30 cellular contexts compared by ENCODE assay signal in the genomic region with DNA sequence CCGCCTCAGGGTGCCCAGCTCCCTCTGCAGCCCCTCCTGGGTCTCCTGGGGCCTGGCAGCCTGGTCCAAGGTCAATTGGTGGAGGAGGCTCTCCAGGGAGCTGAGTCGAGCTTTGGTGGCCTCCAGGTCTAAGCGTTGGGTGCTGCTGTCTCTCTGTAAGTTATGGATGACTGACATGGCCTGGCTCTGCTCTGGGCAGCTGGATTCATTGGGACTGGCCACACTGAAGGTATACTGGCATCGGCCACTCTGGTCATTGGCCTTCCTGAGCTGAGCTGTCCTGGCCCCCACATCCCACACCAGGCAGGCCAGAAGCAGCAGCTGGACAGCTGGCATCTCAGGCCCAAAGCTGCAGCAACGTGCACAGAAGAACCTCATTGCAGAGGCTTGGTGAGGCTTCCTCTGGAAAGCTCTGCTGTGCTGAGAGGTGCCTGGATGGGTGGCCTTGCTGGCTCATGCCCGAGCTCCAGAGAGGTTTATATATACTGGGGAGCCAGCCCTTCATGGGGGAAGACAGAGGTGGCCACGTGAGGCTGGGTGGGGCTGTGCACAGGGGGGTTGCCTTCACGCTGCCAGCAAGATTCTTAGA. TPM values are rescaled to one million over a fixed set of nuclear protein-coding genes. Genes with fewer than 3 reads are reported as not detected.
DNase-seq lines count a peak whose midpoint lies in the region; ATAC-seq and TF ChIP-seq lines count a peak whose summit lies in the region.
"Had no signal": no experiment of that assay in that cellular context is flagged by ENCODE, and none has a peak within 500 bp of the region (broad histone marks: within the 10 kb centered on the region; RNA-seq: fewer than 3 reads in every experiment).

A gene (minus strand): TSS at position 455 of the 589 bp plus-strand sequence. CDS start 77 bp downstream, at position 378.

- no peak within 1 kb of the TSS for H3K18ac ChIP-seq in H9 (ENCODE audit: insufficient read length, low read depth, low read length)

- no peaks in the 10 kb centered on the region for H3K79me1 ChIP-seq in H9 (ENCODE audit: insufficient read depth, low read depth, low read length, poor library complexity, severe bottlenecking)

- H2BK12ac ChIP-seq in H9 (ENCODE audit: insufficient read length, low read depth, low read length), result no peak within 1 kb of the TSS

- H2BK15ac ChIP-seq in H9 (ENCODE audit: low read depth, low read length), result no peak within 1 kb of the TSS

- no peak within 1 kb of the TSS for H2BK120ac ChIP-seq in H9 (ENCODE audit: low read depth, low read length, poor library complexity, severe bottlenecking)

- H4K8ac ChIP-seq in H9 (replicated peaks; ENCODE audit: insufficient read length, low read depth, low read length), result no peak within 1 kb of the TSS

- peaks cover 4% of the 10 kb centered on the region; the same call in 1 of the 2 replicates for H3K27me3 Mint-ChIP-seq in H9 (ENCODE audit: low read depth)

- no peaks in the 10 kb centered on the region for H3K36me3 Mint-ChIP-seq in H9 (ENCODE audit: insufficient read depth in 1 of 3, low read depth in 3 of 3)
- H3K36me3 Mint-ChIP-seq: IgD-negative memory B cell, WTC11 had no signal

- ATAC-seq in gastroesophageal sphincter, result no peak
- ATAC-seq in lower lobe of right lung, result no peak
- no peak for ATAC-seq in sciatic nerve
- no peak for ATAC-seq in HG03108 (IDR thresholded peaks at IDR 0.05; ENCODE audit: unreplicated experiment)
- ATAC-seq: activated CD8-positive, alpha-beta T cell treated with anti-CD3 and anti-CD28 coated beads for 36 hours; left lobe of liver; mucosa of descending colon; SK-N-SH treated with all-trans-retinoic acid at 6 μM for 48 hours; WTC11 had no signal

- H3K56ac ChIP-seq in H9 (ENCODE audit: insufficient read length, low read depth, low read length), result no peak within 1 kb of the TSS

- TF ChIP-seq CTCF in gastroesophageal sphincter (IDR thresholded peaks at IDR 0.05) (no peak), lower lobe of right lung (IDR thresholded peaks at IDR 0.05) (no peak), uterus (IDR thresholded peaks at IDR 0.05) (no peak), H9 (conservative IDR thresholded peaks at IDR 0.05) (no peak)

- no peak within 1 kb of the TSS for H3K4ac ChIP-seq in H9 (ENCODE audit: low read depth, low read length)

- H3K27ac ChIP-seq in gastroesophageal sphincter (peak within 1 kb of the TSS; percentile 78 to 96 (median 86)), lower lobe of right lung (peak within 1 kb of the TSS; percentile 79), uterus (peak within 1 kb of the TSS; percentile 87 to 93), H9 (ENCODE audit: insufficient read length, low read depth, low read length) (no peak within 1 kb of the TSS)

- H2AFZ ChIP-seq in H9 (ENCODE audit: low read length), result no peak within 1 kb of the TSS

- no peaks in the 10 kb centered on the region for H4K20me1 ChIP-seq in H9 (ENCODE audit: control insufficient read depth, insufficient read depth, insufficient read length)

- H4K91ac ChIP-seq in H9 (ENCODE audit: insufficient read length, low read depth, low read length), result no peak within 1 kb of the TSS

- H3K27me3 ChIP-seq in gastroesophageal sphincter (no peaks in the 10 kb centered on the region), lower lobe of right lung (ENCODE audit: low read depth) (no peaks in the 10 kb centered on the region), uterus (no peaks in the 10 kb centered on the region), H9 (ENCODE audit: insufficient read depth, low read length) (no peaks in the 10 kb centered on the region)
- H3K27me3 ChIP-seq: testis had no signal

- H2BK20ac ChIP-seq in H9 (ENCODE audit: low read depth, low read length, poor library complexity, severe bottlenecking), result no peak within 1 kb of the TSS

- H3K9me3 Mint-ChIP-seq in H9, result no peaks in the 10 kb centered on the region
- H3K9me3 Mint-ChIP-seq: activated CD8-positive, alpha-beta T cell treated with anti-CD3 and anti-CD28 coated beads for 36 hours; activated T-cell treated with anti-CD3 and anti-CD28 coated beads, Interleukin-2, amount 50 U/mL, for 24 hours; CD4-positive, alpha-beta T cell; dendritic cell treated with granulocyte-macrophage colony-stimulating factor and Interleukin-4, amounts not matched to agents 40 ng/mL and 50 ng/mL, for 4 days; IgD-negative memory B cell; WTC11 had no signal

- TF ChIP-seq POLR2A in gastroesophageal sphincter (IDR thresholded peaks at IDR 0.05), result no peak
- no peak for TF ChIP-seq POLR2A in uterus (IDR thresholded peaks at IDR 0.05)

- no peaks in the 10 kb centered on the region for H3K36me3 ChIP-seq in gastroesophageal sphincter
- no peaks in the 10 kb centered on the region for H3K36me3 ChIP-seq in lower lobe of right lung
- no peaks in the 10 kb centered on the region for H3K36me3 ChIP-seq in uterus

- DNase-seq in lower lobe of right lung (no peak), sciatic nerve (ENCODE audit: low spot score) (no peak), uterus (no peak), H9 (no peak), EL (no peak)
- DNase-seq: activated CD8-positive, alpha-beta T cell treated with anti-CD3 and anti-CD28 coated beads for 36 hours; activated naive CD4-positive, alpha-beta T cell; activated T-cell treated with anti-CD3 and anti-CD28 coated beads, Interleukin-2, amount 50 U/mL, for 24 hours; CD4-positive, alpha-beta T cell; DMS153; GDM1; H7; head of caudate nucleus; mucosa of descending colon; NCI-H1417; NCI-H2107; NCI-H524 treated with DMSO at 0.1 percent for 48 hours; retina; stimulated activated CD4-positive, alpha-beta T cell treated with anti-CD3 and anti-CD28 coated beads, Interleukin-15, amount 100 ng/mL, for 24 hours; testis had no signal

- no peak within 1 kb of the TSS for H3K23ac ChIP-seq in H9 (ENCODE audit: insufficient read length, low read depth, low read length)

- 0% methylated on average over 1 of the region's 8 CpGs for WGBS in gastroesophageal sphincter (ENCODE audit: low coverage in 1 of 2), 2 donors
- WGBS in H9 (ENCODE audit: extremely low coverage, insufficient read length, low lambda C conversion rate), result no CpG with 5 or more reads among the region's 8 CpGs

- no peak for TF ChIP-seq EP300 in gastroesophageal sphincter (IDR thresholded peaks at IDR 0.05)

- no peak within 1 kb of the TSS for H3K9ac ChIP-seq in H9 (ENCODE audit: extremely low read depth, insufficient read length, low read length)

- no peaks in the 10 kb centered on the region for H3K23me2 ChIP-seq in H9 (ENCODE audit: insufficient read length, low read depth, low read length, poor library complexity, severe bottlenecking)

- H4K5ac ChIP-seq in H9 (ENCODE audit: insufficient read length, low read depth, low read length), result no peak within 1 kb of the TSS

- H2AK5ac ChIP-seq in H9 (ENCODE audit: insufficient read length, low read length), result no peak within 1 kb of the TSS

- intact Hi-C loops in lower lobe of right lung (cut with DNase I), result no loop called here
- intact Hi-C loops in sciatic nerve (cut with DNase I), result loop anchor here (2.0 kb wide), 1 partner anchor 74 kb away; no protein-coding TSS in a partner anchor
- intact Hi-C loops in uterus (cut with DNase I; ENCODE audit: low total_unique reads), result no loop called here

- H3K14ac ChIP-seq in H9 (ENCODE audit: insufficient read depth, low read length), result no peak within 1 kb of the TSS

- H3K4me1 Mint-ChIP-seq in H9, result peaks cover 12 to 14% of the 10 kb centered on the region in 2 experiments

- H2BK5ac ChIP-seq in H9 (ENCODE audit: insufficient read length, low read length), result no peak within 1 kb of the TSS

- H3K4me3 ChIP-seq in gastroesophageal sphincter, result peak within 1 kb of the TSS; percentile 45 to 61
- no peak within 1 kb of the TSS for H3K4me3 ChIP-seq in lower lobe of right lung
- no peak within 1 kb of the TSS for H3K4me3 ChIP-seq in uterus
- H3K4me3 ChIP-seq: mucosa of descending colon, testis had no signal

- no peaks in the 10 kb centered on the region for H3K79me2 ChIP-seq in H9 (ENCODE audit: insufficient read depth, low read length)

- no peak within 1 kb of the TSS for H3T11ph ChIP-seq in H9 (ENCODE audit: low read length)

- H3K9me3 ChIP-seq in gastroesophageal sphincter, result no peaks in the 10 kb centered on the region
- no peaks in the 10 kb centered on the region for H3K9me3 ChIP-seq in lower lobe of right lung
- H3K9me3 ChIP-seq in uterus, result no peaks in the 10 kb centered on the region
- H3K9me3 ChIP-seq in H9 (ENCODE audit: control insufficient read depth, low read depth, low read length), result no peaks in the 10 kb centered on the region
- H3K9me3 ChIP-seq: mucosa of descending colon, testis had no signal

- H3K4me2 ChIP-seq in H9 (ENCODE audit: insufficient read depth, insufficient read length, low read length), result no peak within 1 kb of the TSS

- H3K4me3 Mint-ChIP-seq in H9, result no peak within 1 kb of the TSS
- H3K4me3 Mint-ChIP-seq: activated CD8-positive, alpha-beta T cell treated with anti-CD3 and anti-CD28 coated beads for 36 hours; activated T-cell treated with anti-CD3 and anti-CD28 coated beads, Interleukin-2, amount 50 U/mL, for 24 hours; CD4-positive, alpha-beta T cell; dendritic cell treated with granulocyte-macrophage colony-stimulating factor and Interleukin-4, amounts not matched to agents 40 ng/mL and 50 ng/mL, for 4 days; IgD-negative memory B cell; WTC11 had no signal

- H3K4me1 ChIP-seq in gastroesophageal sphincter (peaks cover 16 to 85% (median 38%) of the 10 kb centered on the region in 3 donors), lower lobe of right lung (peaks cover 26% of the 10 kb centered on the region), uterus (peaks cover 0 to 9% of the 10 kb centered on the region in 2 donors), H9 (ENCODE audit: insufficient read depth, low read length) (no peaks in the 10 kb centered on the region; the same call in 1 of the 2 replicates)

- no peak within 1 kb of the TSS; a peak in 1 of 7 replicates for H3K27ac Mint-ChIP-seq in H9
- H3K27ac Mint-ChIP-seq: activated CD8-positive, alpha-beta T cell treated with anti-CD3 and anti-CD28 coated beads for 36 hours; activated T-cell treated with anti-CD3 and anti-CD28 coated beads, Interleukin-2, amount 50 U/mL, for 24 hours; CD4-positive, alpha-beta T cell; dendritic cell treated with granulocyte-macrophage colony-stimulating factor and Interleukin-4, amounts not matched to agents 40 ng/mL and 50 ng/mL, for 4 days; IgD-negative memory B cell; WTC11 had no signal

RNA-seq across cellular contexts. Expression of the gene that starts here (rescaled TPM):
- 1,000 to 10,000 TPM in 1 of 4 donors, 100 to 1,000 TPM in 2, 10 to 100 TPM in 1; 88.5 to 1,432 (median 227) TPM for total RNA-seq in gastroesophageal sphincter
- 3.2 TPM for total RNA-seq in lower lobe of right lung
- 117 TPM for total RNA-seq in sciatic nerve
- total RNA-seq in uterus, result 10 to 100 TPM in 3 of 4 donors, 1 to 10 TPM in 1; 5.6 to 38.2 (median 13.2) TPM
- total RNA-seq in H9 (2021), result not detected in 2 replicates
- total RNA-seq: activated CD8-positive, alpha-beta T cell treated with anti-CD3 and anti-CD28 coated beads for 36 hours; bronchial epithelial cell; CD4-positive, alpha-beta T cell; H7; left lobe of liver; M059J; RPMI7951; WTC11 had no signal

Comparison
In these comparisons a context has a peak if more than half of its experiments do, and no peak if none do; other contexts are left out.
1. H3K4me3 ChIP-seq: peak in gastroesophageal sphincter (2 of 2); none in lower lobe of right lung (single experiment) and uterus (0 of 2).